ENCODE assay signal across 1 cellular context in genomic region chr7:134943785-134944400, GRCh38.
TF ChIP-seq lines count a peak whose summit lies in the region.

No MANE protein-coding gene starts in this region.

TF ChIP-seq in K562, 482 proteins besides CTCF, POLR2A, EP300 and RAD21:
- TF ChIP-seq XRCC3 (IDR thresholded peaks at IDR 0.05), result no peak
- TF ChIP-seq NFE2 (IDR thresholded peaks at IDR 0.05; ENCODE audit: low read depth), result no peak
- no peak for TF ChIP-seq PURB (CRISPR knock-in tag; IDR thresholded peaks at IDR 0.05; ENCODE audit: low read depth)
- peak; percentile 95 for TF ChIP-seq DACH1 (IDR thresholded peaks at IDR 0.05; ENCODE audit: partially characterized antibody)
- TF ChIP-seq ZNF12 (CRISPR knock-in tag; IDR thresholded peaks at IDR 0.05), result no peak
- no peak for TF ChIP-seq ZFPM2 (CRISPR knock-in tag; IDR thresholded peaks at IDR 0.05)
- peak; percentile 55; the same call in 1 of the 2 replicates for TF ChIP-seq ARID2 (IDR thresholded peaks at IDR 0.05)
- TF ChIP-seq MXD1 (CRISPR knock-in tag; IDR thresholded peaks at IDR 0.05; ENCODE audit: borderline replicate concordance, poor library complexity, severe bottlenecking), result no peak
- no peak for TF ChIP-seq SRSF3 (IDR thresholded peaks at IDR 0.05; ENCODE audit: insufficient read depth, low read length)
- TF ChIP-seq YY1 (IDR thresholded peaks at IDR 0.05; ENCODE audit: borderline replicate concordance in 1 of 3, control insufficient read depth in 1 of 3, extremely low read depth in 1 of 3, insufficient read depth in 3 of 3, insufficient read length in 1 of 3, insufficient replicate concordance in 2 of 3, low read depth in 1 of 3, low read length in 2 of 3), result peak in 1 of 3 experiments; percentile 33
- TF ChIP-seq MEIS2 (IDR thresholded peaks at IDR 0.05; ENCODE audit: partially characterized antibody), result no peak
- TF ChIP-seq ZNF347 (CRISPR knock-in tag; IDR thresholded peaks at IDR 0.05; ENCODE audit: low read depth), result no peak
- TF ChIP-seq PBX2 (CRISPR knock-in tag; IDR thresholded peaks at IDR 0.05; ENCODE audit: low read depth), result no peak
- TF ChIP-seq PBX2 (tag; conservative IDR thresholded peaks at IDR 0.05; ENCODE audit: low read depth), result 0 out of 2 replicates have a peak, but pooled peaks have one; percentile 7
- TF ChIP-seq TEAD2 (tag; IDR thresholded peaks at IDR 0.05), result no peak
- no peak for TF ChIP-seq FOXA3 (CRISPR knock-in tag; conservative IDR thresholded peaks at IDR 0.05 in 1 of 2, IDR thresholded peaks at IDR 0.05 in 1 of 2)
- TF ChIP-seq ZBTB12 (CRISPR knock-in tag; IDR thresholded peaks at IDR 0.05), result no peak
- TF ChIP-seq TCF15 (CRISPR knock-in tag; IDR thresholded peaks at IDR 0.05), result no peak
- TF ChIP-seq ZNF431 (CRISPR knock-in tag; IDR thresholded peaks at IDR 0.05), result no peak
- no peak for TF ChIP-seq KLF1 (tag; IDR thresholded peaks at IDR 0.05)
- no peak for TF ChIP-seq RCOR1 (IDR thresholded peaks at IDR 0.05; ENCODE audit: borderline replicate concordance in 1 of 2, low read depth in 2 of 2, low read length in 2 of 2)
- peak; percentile 42 for TF ChIP-seq SMC3 (conservative IDR thresholded peaks at IDR 0.05; ENCODE audit: insufficient read depth, low read depth, low read length)
- TF ChIP-seq GABPA (tag; conservative IDR thresholded peaks at IDR 0.05; ENCODE audit: low read depth), result 0 out of 2 replicates have a peak, but pooled peaks have one; percentile 27
- peak; percentile 60 for TF ChIP-seq DEAF1 (CRISPR knock-in tag; IDR thresholded peaks at IDR 0.05)
- no peak for TF ChIP-seq MEF2A (IDR thresholded peaks at IDR 0.05; ENCODE audit: control insufficient read depth, low read depth, low read length)
- 0 out of 4 replicates have a peak, but pooled peaks of 1 of the 2 experiments have one; percentile 60 for TF ChIP-seq MCM7 (IDR thresholded peaks at IDR 0.05)
- TF ChIP-seq SOX6 (IDR thresholded peaks at IDR 0.05), result no peak
- TF ChIP-seq SFPQ (IDR thresholded peaks at IDR 0.05; ENCODE audit: low read depth, low read length), result no peak
- no peak for TF ChIP-seq ZNF740 (CRISPR knock-in tag; IDR thresholded peaks at IDR 0.05)
- TF ChIP-seq ZNF740 (tag; IDR thresholded peaks at IDR 0.05), result no peak
- TF ChIP-seq BRF2 (IDR thresholded peaks at IDR 0.05; ENCODE audit: borderline replicate concordance, insufficient read depth, insufficient read length), result no peak
- TF ChIP-seq JUN (IDR thresholded peaks at IDR 0.05; ENCODE audit: borderline replicate concordance, low read depth, low read length), result no peak
- no peak for TF ChIP-seq JUN (CRISPR knock-in tag; IDR thresholded peaks at IDR 0.05; ENCODE audit: borderline replicate concordance)
- TF ChIP-seq ZC3H11A (IDR thresholded peaks at IDR 0.05; ENCODE audit: low read depth, low read length), result no peak
- no peak for TF ChIP-seq SREBF1 (IDR thresholded peaks at IDR 0.05; ENCODE audit: borderline replicate concordance, low read depth, low read length)
- TF ChIP-seq SP2 (IDR thresholded peaks at IDR 0.05; ENCODE audit: extremely low read depth, low read depth, low read length, poor library complexity, severe bottlenecking), result no peak
- no peak for TF ChIP-seq SMAD3 (CRISPR knock-in tag; conservative IDR thresholded peaks at IDR 0.05)
- no peak for TF ChIP-seq FOXK2 (conservative IDR thresholded peaks at IDR 0.05 in 1 of 2, IDR thresholded peaks at IDR 0.05 in 1 of 2; ENCODE audit: low read depth in 2 of 2)
- no peak for TF ChIP-seq ZNF668 (CRISPR knock-in tag; IDR thresholded peaks at IDR 0.05)
- no peak for TF ChIP-seq ETV1 (tag; conservative IDR thresholded peaks at IDR 0.05; ENCODE audit: low read depth)
